In genomic region chr11:128415539-128415938, GRCh38 we compare ENCODE assay signal across 13 cellular contexts.
DNase-seq lines count a peak whose midpoint lies in the region; ATAC-seq and TF ChIP-seq lines count a peak whose summit lies in the region.
"Had no signal": no experiment of that assay in that cellular context is flagged by ENCODE, and none has a peak within 500 bp of the region (broad histone marks: within the 10 kb centered on the region; RNA-seq: fewer than 3 reads in every experiment).

No MANE protein-coding gene starts in this region.

- H3K9me3 ChIP-seq in transverse colon: no peaks in the 10 kb centered on the region
- H3K9me3 ChIP-seq: colonic mucosa had no signal

- WGBS in transverse colon (ENCODE audit: low coverage in 1 of 2), 2 donors: 71 to 72% methylated on average over 3 of the region's 3 CpGs

- no peak for TF ChIP-seq CTCF in GM12865 (IDR thresholded peaks at IDR 0.05; ENCODE audit: insufficient read depth, low read depth, low read length, missing control alignments)
- TF ChIP-seq CTCF in transverse colon (IDR thresholded peaks at IDR 0.05): no peak

- H3K27me3 Mint-ChIP-seq in naive thymus-derived CD8-positive, alpha-beta T cell: no peaks in the 10 kb centered on the region

- no peaks in the 10 kb centered on the region for H3K27me3 ChIP-seq in transverse colon
- H3K27me3 ChIP-seq: colonic mucosa had no signal

- H3K27ac ChIP-seq in transverse colon: no peak overlapping the region
- H3K27ac ChIP-seq: C4-2B, colonic mucosa had no signal

- H3K9me3 Mint-ChIP-seq in naive thymus-derived CD8-positive, alpha-beta T cell: no peaks in the 10 kb centered on the region
- H3K9me3 Mint-ChIP-seq in activated naive CD4-positive, alpha-beta T cell treated with anti-CD3 and anti-CD28 coated beads, Interleukin-2, amount 50 U/mL, for 72 hours: peaks cover 0 to 4% of the 10 kb centered on the region in 2 donors

- peaks cover 0 to 51% (median 18%) of the 10 kb centered on the region in 4 donors for H3K4me1 ChIP-seq in transverse colon
- H3K4me1 ChIP-seq: colonic mucosa had no signal

- in situ Hi-C loops in transverse colon (cut with MboI; ENCODE audit: low pct_ligation_motif_present in 1 of 4, low pct_unique_long_range_greater_than_20kb in 1 of 4, low sequenced_read_pairs in 3 of 4): no loop called here

- TF ChIP-seq EP300 in transverse colon (IDR thresholded peaks at IDR 0.05; ENCODE audit: low read depth): no peak

- intact Hi-C loops in transverse colon (cut with DNase I; ENCODE audit: low total_unique reads): no loop called here

- TF ChIP-seq POLR2A in transverse colon (IDR thresholded peaks at IDR 0.05): no peak

- H3K36me3 Mint-ChIP-seq in naive thymus-derived CD8-positive, alpha-beta T cell: no peaks in the 10 kb centered on the region
- H3K36me3 Mint-ChIP-seq in activated naive CD4-positive, alpha-beta T cell treated with anti-CD3 and anti-CD28 coated beads, Interleukin-2, amount 50 U/mL, for 72 hours: peaks cover 8 to 18% of the 10 kb centered on the region in 2 donors

- POLR2A ChIA-PET in naive thymus-derived CD8-positive, alpha-beta T cell (lab: Charles Lee): interaction anchor here (0.7 to 1.1 kb wide), 2 partner anchors 8 to 10 kb away, joined by 3 to 6 read pairs; no protein-coding TSS in a partner anchor

- peaks cover 26 to 64% (median 62%) of the 10 kb centered on the region in 4 donors for H3K4me1 Mint-ChIP-seq in naive thymus-derived CD8-positive, alpha-beta T cell

- no peaks in the 10 kb centered on the region for H3K36me3 ChIP-seq in transverse colon
- H3K36me3 ChIP-seq: colonic mucosa had no signal

- H3K4me3 Mint-ChIP-seq in naive thymus-derived CD8-positive, alpha-beta T cell: no peak overlapping the region

- no peak overlapping the region for H3K4me3 ChIP-seq in GM12865 (ENCODE audit: low read depth, low read length)
- no peak overlapping the region for H3K4me3 ChIP-seq in transverse colon
- H3K4me3 ChIP-seq: colonic mucosa had no signal

- peak; percentile 42 for DNase-seq in GM12865 (ENCODE audit: low read depth)
- DNase-seq in M059J (ENCODE audit: low read depth): peak; percentile 61
- peak; percentile 67 for DNase-seq in glomerular visceral epithelial cell (ENCODE audit: extremely low spot score)
- no peak for DNase-seq in transverse colon
- no peak for DNase-seq in naive thymus-derived CD8-positive, alpha-beta T cell
- DNase-seq in left lobe of liver (ENCODE audit: low spot score): no peak
- no peak for DNase-seq in activated naive CD4-positive, alpha-beta T cell treated with anti-CD3 and anti-CD28 coated beads, Interleukin-2, amount 50 U/mL, for 72 hours (ENCODE audit: low spot score in 2 of 2)
- DNase-seq: activated CD4-positive, alpha-beta T cell treated with anti-CD3 and anti-CD28 coated beads, Interleukin-2, amount 50 U/mL, for 4 hours; activated naive CD4-positive, alpha-beta T cell; colonic mucosa; right cardiac atrium had no signal

- peak overlapping the region in 4 of 10 donors; percentile 19 to 44 (median 36) for H3K27ac Mint-ChIP-seq in naive thymus-derived CD8-positive, alpha-beta T cell
- H3K27ac Mint-ChIP-seq in activated naive CD4-positive, alpha-beta T cell treated with anti-CD3 and anti-CD28 coated beads, Interleukin-2, amount 50 U/mL, for 72 hours: no peak overlapping the region

- ATAC-seq in GM21360 (IDR thresholded peaks at IDR 0.05; ENCODE audit: unreplicated experiment) (peak; percentile 36), left lobe of liver (no peak)
- no peak for ATAC-seq in naive thymus-derived CD8-positive, alpha-beta T cell
- ATAC-seq in activated naive CD4-positive, alpha-beta T cell treated with anti-CD3 and anti-CD28 coated beads, Interleukin-2, amount 50 U/mL, for 72 hours: no peak
- ATAC-seq: right cardiac atrium had no signal

Comparison
In these comparisons a context has a peak if more than half of its experiments do, and no peak if none do; other contexts are left out.
1. DNase-seq: peak in GM12865 (single experiment), M059J (single experiment) and glomerular visceral epithelial cell (single experiment); none in transverse colon (single experiment), naive thymus-derived CD8-positive, alpha-beta T cell (0 of 10), left lobe of liver (single experiment) and activated naive CD4-positive, alpha-beta T cell treated with anti-CD3 and anti-CD28 coated beads, Interleukin-2, amount 50 U/mL, for 72 hours (0 of 2).